18 cellular contexts compared by ENCODE assay signal in genomic region chr5:149888280-149888679, GRCh38. TPM values are rescaled to one million over a fixed set of nuclear protein-coding genes. Genes with fewer than 3 reads are reported as not detected.
A peak's percentile ranks its signal among the peaks of the same experiment; 100 is the strongest.
DNase-seq lines count a peak whose midpoint lies in the region; ATAC-seq and TF ChIP-seq lines count a peak whose summit lies in the region.
"Had no signal": no experiment of that assay in that cellular context is flagged by ENCODE, and none has a peak within 500 bp of the region (broad histone marks: within the 10 kb centered on the region; RNA-seq: fewer than 3 reads in every experiment).

No MANE protein-coding gene starts in this region.

- no TSS peak for BruUV-seq in mammary epithelial cell (replicated peaks; lab: Mats Ljungman, UMichigan)

- peak overlapping the region; percentile 33; the same call in 1 of the 2 replicates for H3K27ac ChIP-seq in ACC112 (ENCODE audit: low read depth, low read length)
- peak overlapping the region; percentile 42 for H3K27ac ChIP-seq in RWPE2 (ENCODE audit: poor library complexity, severe bottlenecking)
- no peak overlapping the region for H3K27ac ChIP-seq in mammary epithelial cell (ENCODE audit: insufficient read depth, low read depth, low read length)
- peak overlapping the region; percentile 71 for H3K27ac ChIP-seq in parathyroid adenoma
- H3K27ac ChIP-seq: C4-2B had no signal

- WGBS in mammary epithelial cell (ENCODE audit: low coverage, missing lambda C conversion rate): 87% methylated on average over 1 of the region's 1 CpG

- H4K20me1 ChIP-seq in mammary epithelial cell (ENCODE audit: insufficient read depth, low read length): no peaks in the 10 kb centered on the region

- no peaks in the 10 kb centered on the region for H3K79me2 ChIP-seq in ACC112 (ENCODE audit: control insufficient read depth, insufficient read depth, low read length, unreplicated experiment)
- H3K79me2 ChIP-seq in mammary epithelial cell (ENCODE audit: insufficient read depth, low read length): no peaks in the 10 kb centered on the region
- H3K79me2 ChIP-seq in parathyroid adenoma: no peaks in the 10 kb centered on the region

- H3K27me3 ChIP-seq in ACC112 (ENCODE audit: insufficient read depth, low read length) (no peaks in the 10 kb centered on the region), RWPE2 (ENCODE audit: insufficient read depth, poor library complexity, severe bottlenecking) (no peaks in the 10 kb centered on the region), mammary epithelial cell (ENCODE audit: insufficient read depth, low read length) (no peaks in the 10 kb centered on the region), parathyroid adenoma (ENCODE audit: control insufficient read depth, insufficient read depth, low read length) (no peaks in the 10 kb centered on the region)

- no peak for DNase-seq in RWPE2 (ENCODE audit: low spot score)
- DNase-seq in mammary epithelial cell: no peak
- DNase-seq in DMS153 treated with DMSO at 0.1 percent for 48 hours (lab: John Stamatoyannopoulos, UW; ENCODE audit: unreplicated experiment): no peak
- no peak for DNase-seq in DMS53 treated with DMSO at 0.1 percent for 48 hours (lab: John Stamatoyannopoulos, UW; ENCODE audit: unreplicated experiment)
- DNase-seq: AML-193, DND-41, GOT3, NCI-H1105 treated with DMSO at 0.1 percent for 48 hours, NCI-H1694 treated with DMSO at 0.1 percent for 48 hours, NCI-H2107, NCI-H510A treated with DMSO at 0.1 percent for 48 hours, NCI-H774, SHP77 had no signal

- H3K9ac ChIP-seq in mammary epithelial cell (ENCODE audit: insufficient read depth, low read length) (no peak overlapping the region), parathyroid adenoma (no peak overlapping the region)

- no peak overlapping the region for H3K4me2 ChIP-seq in mammary epithelial cell (ENCODE audit: insufficient read depth, low read depth, low read length)
- H3K4me2 ChIP-seq in parathyroid adenoma (ENCODE audit: low read length): no peak overlapping the region

- no peaks in the 10 kb centered on the region for H3K9me3 ChIP-seq in RWPE2 (ENCODE audit: severe bottlenecking)
- H3K9me3 ChIP-seq in mammary epithelial cell (replicated peaks; ENCODE audit: insufficient read depth, low read length): no peaks in the 10 kb centered on the region
- H3K9me3 ChIP-seq in parathyroid adenoma (ENCODE audit: control insufficient read depth, low read length): no peaks in the 10 kb centered on the region

- H3K4me3 ChIP-seq in ACC112 (ENCODE audit: low read depth, low read length): no peak overlapping the region
- no peak overlapping the region for H3K4me3 ChIP-seq in RWPE2 (ENCODE audit: severe bottlenecking)
- H3K4me3 ChIP-seq in mammary epithelial cell (replicated peaks in 1 of 3; ENCODE audit: insufficient read depth in 1 of 3, low read depth in 2 of 3, low read length in 3 of 3): no peak overlapping the region
- no peak overlapping the region for H3K4me3 ChIP-seq in parathyroid adenoma (ENCODE audit: low read depth, low read length)

- CTCF ChIA-PET in mammary epithelial cell (lab: Charles Lee; ENCODE audit: low non-redundant PET): no interaction called here

- ATAC-seq in RWPE2 (ENCODE audit: low read depth): no peak
- ATAC-seq in GM19035 (IDR thresholded peaks at IDR 0.05; ENCODE audit: unreplicated experiment): no peak

- in situ Hi-C loops in mammary epithelial cell (cut with MboI; ENCODE audit: low sequenced_read_pairs in 2 of 2): no loop called here

- no peak overlapping the region for H2AFZ ChIP-seq in ACC112 (ENCODE audit: low read length, unreplicated experiment)
- H2AFZ ChIP-seq in mammary epithelial cell (ENCODE audit: low read depth, low read length): peak overlapping the region; percentile 75
- peak overlapping the region; percentile 66 for H2AFZ ChIP-seq in parathyroid adenoma

- dilution Hi-C loops in mammary epithelial cell (cut with HindIII; ENCODE audit: low sequenced_read_pairs): no loop called here

- intact Hi-C loops in mammary epithelial cell (cut with micrococcal nuclease): no loop called here

- H3K4me1 ChIP-seq in ACC112 (ENCODE audit: control insufficient read depth, insufficient read depth, low read length, unreplicated experiment) (peaks cover 24% of the 10 kb centered on the region), RWPE2 (ENCODE audit: insufficient read depth, poor library complexity, severe bottlenecking) (peaks cover 14% of the 10 kb centered on the region), mammary epithelial cell (ENCODE audit: insufficient read depth, low read length) (peaks cover 26% of the 10 kb centered on the region), parathyroid adenoma (peaks cover 10% of the 10 kb centered on the region)

- TF ChIP-seq CTCF in RWPE2 (IDR thresholded peaks at IDR 0.05; ENCODE audit: poor library complexity, severe bottlenecking): no peak
- no peak for TF ChIP-seq CTCF in mammary epithelial cell (conservative IDR thresholded peaks at IDR 0.05 in 1 of 2, IDR thresholded peaks at IDR 0.05 in 1 of 2; ENCODE audit: extremely low read depth in 1 of 2, insufficient read depth in 1 of 2, low read depth in 1 of 2, low read length in 2 of 2)
- TF ChIP-seq CTCF in parathyroid adenoma (IDR thresholded peaks at IDR 0.05): no peak

- H3K36me3 ChIP-seq in ACC112 (ENCODE audit: insufficient read depth, low read length): no peaks in the 10 kb centered on the region
- H3K36me3 ChIP-seq in RWPE2 (ENCODE audit: low read depth): no peaks in the 10 kb centered on the region
- H3K36me3 ChIP-seq in mammary epithelial cell (ENCODE audit: insufficient read depth, low read length): no peaks in the 10 kb centered on the region
- no peaks in the 10 kb centered on the region for H3K36me3 ChIP-seq in parathyroid adenoma (ENCODE audit: control insufficient read depth, insufficient read depth, low read length)

RNA-seq across cellular contexts. Expression of gene PDE6A, which starts 56.3 kb away (rescaled TPM):
- under 1 TPM; 0.07 to 0.17 TPM for total RNA-seq in mammary epithelial cell
- polyA plus RNA-seq in mammary epithelial cell: 0.06 TPM
- not detected for polyA minus RNA-seq in mammary epithelial cell
- total RNA-seq: G401 had no signal
